ENCODE assay signal across 11 cellular contexts in genomic region chr14:61517861-61518802, GRCh38.
DNase-seq lines count a peak whose midpoint lies in the region; TF ChIP-seq lines count a peak whose summit lies in the region.
"Had no signal": no experiment of that assay in that cellular context is flagged by ENCODE, and none has a peak within 500 bp of the region (broad histone marks: within the 10 kb centered on the region; RNA-seq: fewer than 3 reads in every experiment).

No MANE protein-coding gene starts in this region.

- peaks cover 2% of the 10 kb centered on the region for H3K79me2 ChIP-seq in trophoblast cell (ENCODE audit: control insufficient read depth, insufficient read depth, low read length, poor library complexity)

- no peak overlapping the region for H3K9ac ChIP-seq in trophoblast cell (ENCODE audit: low read length)

- H2AFZ ChIP-seq in trophoblast cell (ENCODE audit: insufficient read depth, low read length, poor library complexity), result no peak overlapping the region

- H3K4me3 ChIP-seq in trophoblast cell (ENCODE audit: low read depth, low read length) (peak overlapping the region; percentile 10), sigmoid colon (no peak overlapping the region)

- no peak overlapping the region for H2BK120ac ChIP-seq in trophoblast cell (ENCODE audit: insufficient read depth, low read length, poor library complexity)

- H3K9me3 ChIP-seq in trophoblast cell (ENCODE audit: insufficient read depth, low read depth, low read length), result no peaks in the 10 kb centered on the region
- H3K9me3 ChIP-seq in sigmoid colon, result no peaks in the 10 kb centered on the region

- H2BK5ac ChIP-seq in trophoblast cell (ENCODE audit: low read depth, low read length, poor library complexity), result no peak overlapping the region

- no peak overlapping the region for H4K8ac ChIP-seq in trophoblast cell (ENCODE audit: low read depth, low read length)

- WGBS in trophoblast cell (ENCODE audit: extremely low coverage, insufficient coverage, insufficient read length), result no CpG with 5 or more reads among the region's 8 CpGs
- 68 to 72% methylated on average over 8 of the region's 8 CpGs for WGBS in sigmoid colon, 2 donors

- H3K4ac ChIP-seq in trophoblast cell (ENCODE audit: low read depth, low read length), result peak overlapping the region; percentile 13

- no peak overlapping the region for H3K27ac ChIP-seq in trophoblast cell (ENCODE audit: low read depth, low read length)
- H3K27ac ChIP-seq in sigmoid colon, result no peak overlapping the region

- peak overlapping the region; percentile 23 for H2BK12ac ChIP-seq in trophoblast cell (ENCODE audit: low read length)

- in situ Hi-C loops in GM13976 (cut with MboI; ENCODE audit: low sequenced_read_pairs, unreplicated experiment), result no loop called here

- H3K4me1 ChIP-seq in trophoblast cell (ENCODE audit: control insufficient read depth in 1 of 2, insufficient read depth in 2 of 2, low read length in 2 of 2), result peaks cover 28 to 37% of the 10 kb centered on the region in 2 experiments
- no peaks in the 10 kb centered on the region for H3K4me1 ChIP-seq in sigmoid colon

- H3K27me3 ChIP-seq in trophoblast cell (ENCODE audit: insufficient read depth, low read length) (no peaks in the 10 kb centered on the region), sigmoid colon (no peaks in the 10 kb centered on the region)

- H3K36me3 ChIP-seq in trophoblast cell (ENCODE audit: control insufficient read depth in 1 of 2, insufficient read depth in 2 of 2, low read length in 2 of 2) (no peaks in the 10 kb centered on the region), sigmoid colon (no peaks in the 10 kb centered on the region)

- no peak overlapping the region for H3K23ac ChIP-seq in trophoblast cell (ENCODE audit: low read length)

- no peak overlapping the region for H2AK5ac ChIP-seq in trophoblast cell (ENCODE audit: low read length)

- H3K79me1 ChIP-seq in trophoblast cell (ENCODE audit: low read length), result peaks cover 33% of the 10 kb centered on the region

- no peak overlapping the region for H3K4me2 ChIP-seq in trophoblast cell (ENCODE audit: low read length)

- H3K18ac ChIP-seq in trophoblast cell (ENCODE audit: low read length), result no peak overlapping the region

- H4K12ac ChIP-seq in trophoblast cell (ENCODE audit: low read depth, low read length), result no peak overlapping the region

- intact Hi-C loops in sigmoid colon (cut with DNase I), result no loop called here

- TF ChIP-seq EP300 in sigmoid colon (IDR thresholded peaks at IDR 0.05), result no peak

- peak; percentile 37 for DNase-seq in GM13976 (ENCODE audit: low spot score)
- peak; percentile 34 for DNase-seq in HT-29 (ENCODE audit: low spot score)
- peak; percentile 38 for DNase-seq in dermis blood vessel endothelial cell
- no peak for DNase-seq in trophoblast cell
- no peak for DNase-seq in AG08396 (ENCODE audit: low spot score)
- no peak for DNase-seq in activated CD8-positive, alpha-beta memory T cell treated with anti-CD3 and anti-CD28 coated beads for 24 hours
- DNase-seq in sigmoid colon, result no peak
- DNase-seq in SHP77 (lab: John Stamatoyannopoulos, UW), result no peak
- DNase-seq: activated CD4-positive, alpha-beta T cell treated with anti-CD3 and anti-CD28 coated beads, Interleukin-2, amount 50 U/mL, for 48 hours; mesendoderm; NCI-H1436 treated with DMSO at 0.1 percent for 48 hours had no signal

- TF ChIP-seq CTCF in GM13976 (IDR thresholded peaks at IDR 0.05; ENCODE audit: borderline replicate concordance, control extremely low read depth, extremely low read depth, insufficient read depth, missing control alignments) (no peak), sigmoid colon (IDR thresholded peaks at IDR 0.05) (no peak)

- TF ChIP-seq POLR2A in sigmoid colon (IDR thresholded peaks at IDR 0.05), result no peak

- peak overlapping the region; percentile 16 for H3K14ac ChIP-seq in trophoblast cell (ENCODE audit: low read length)

- H4K91ac ChIP-seq in trophoblast cell (ENCODE audit: low read depth, low read length), result peak overlapping the region; percentile 23

Comparison
In these comparisons a context has a peak if more than half of its experiments do, and no peak if none do; other contexts are left out.
1. DNase-seq: peak in GM13976 (single experiment), HT-29 (single experiment) and dermis blood vessel endothelial cell (single experiment); none in trophoblast cell (0 of 2), AG08396 (single experiment), activated CD8-positive, alpha-beta memory T cell treated with anti-CD3 and anti-CD28 coated beads for 24 hours (single experiment), sigmoid colon (single experiment) and SHP77 (0 of 2).